Comparison of ENCODE assay signal across 35 cellular contexts in genomic region chr18:24940416-24940815, GRCh38.
"Had no signal": no experiment of that assay in that cellular context is flagged by ENCODE, and none has a peak within 500 bp of the region (broad histone marks: within the 10 kb centered on the region; RNA-seq: fewer than 3 reads in every experiment).

No MANE protein-coding gene starts in this region.

- DNase-seq: Karpas-422, Kasumi-1, KG1, MG63, MM.1S, MV-4-11, NCI-H1048, NCI-H1092, NCI-H1092 treated with DMSO at 0.1 percent for 48 hours, NCI-H1105, NCI-H1105 treated with DMSO at 0.1 percent for 48 hours, NCI-H1417, NCI-H1417 treated with DMSO at 0.1 percent for 48 hours, NCI-H1436, NCI-H1436 treated with DMSO at 0.1 percent for 48 hours, NCI-H146, NCI-H1694, NCI-H1694 treated with DMSO at 0.1 percent for 48 hours, NCI-H187, NCI-H187 treated with DMSO at 0.1 percent for 48 hours, NCI-H1930, NCI-H2029, NCI-H2029 treated with DMSO at 0.1 percent for 48 hours, NCI-H2081, NCI-H2081 treated with DMSO at 0.1 percent for 48 hours, NCI-H2107, NCI-H2171, NCI-H2171 treated with DMSO at 0.1 percent for 48 hours, NCI-H2227 treated with DMSO at 0.1 percent for 48 hours, NCI-H226, NCI-H345, NCI-H446, NCI-H446 treated with DMSO at 0.1 percent for 48 hours, NCI-H510A had no signal

- H3K27ac ChIP-seq: KMS-11 had no signal

- H3K4me2 ChIP-seq: KMS-11 had no signal

- H3K4me3 ChIP-seq: MG63 had no signal

- H3K36me3 ChIP-seq: MG63 had no signal

- H3K9me3 ChIP-seq: MG63 had no signal

- H3K9ac ChIP-seq: KMS-11 had no signal

- H3K27me3 ChIP-seq: MG63 had no signal
